In genomic region chr9:88173378-88173999, GRCh38 we compare ENCODE assay signal across 8 cellular contexts. TPM values are rescaled to one million over a fixed set of nuclear protein-coding genes. Genes with fewer than 3 reads are reported as not detected.
DNase-seq lines count a peak whose midpoint lies in the region; ATAC-seq and TF ChIP-seq lines count a peak whose summit lies in the region.

No MANE protein-coding gene starts in this region.

- BruUV-seq in Caco-2 (replicated peaks; lab: Mats Ljungman, UMichigan): no TSS peak

- WGBS in SK-N-SH (ENCODE audit: low lambda C conversion rate): 53% methylated on average over 10 of the region's 10 CpGs

- DNase-seq in Caco-2 (peak; percentile 56 to 57), HuH-7 (ENCODE audit: low spot score) (peak; percentile 38), SK-N-SH (peak; percentile 54), adipocyte (ENCODE audit: low read depth) (peak; percentile 61), iPS-NIHi7 (ENCODE audit: extremely low spot score) (peak; percentile 73)
- peak; percentile 32 to 45 for DNase-seq in stimulated activated CD8-positive, alpha-beta memory T cell treated with anti-CD3 and anti-CD28 coated beads, Interleukin-15, amount 100 ng/mL, for 48 hours (ENCODE audit: low read depth in 2 of 2)

- no peaks in the 10 kb centered on the region for H3K9me2 ChIP-seq in SK-N-SH

- peaks cover 10% of the 10 kb centered on the region for H3K9me3 Mint-ChIP-seq in Caco-2 (ENCODE audit: unreplicated experiment)

- ATAC-seq in GM18867 (IDR thresholded peaks at IDR 0.05; ENCODE audit: unreplicated experiment) (no peak), HG02571 (IDR thresholded peaks at IDR 0.05; ENCODE audit: unreplicated experiment) (no peak)

- no peaks in the 10 kb centered on the region for H3K36me3 Mint-ChIP-seq in Caco-2 (ENCODE audit: insufficient read depth, unreplicated experiment)

- no peaks in the 10 kb centered on the region for H3K9me3 ChIP-seq in Caco-2
- H3K9me3 ChIP-seq in SK-N-SH: peaks cover 2% of the 10 kb centered on the region; the same call in 1 of the 2 replicates
- peaks cover 15% of the 10 kb centered on the region for H3K9me3 ChIP-seq in adipocyte (ENCODE audit: control insufficient read depth, low read length)

- H3K4me1 ChIP-seq in Caco-2 (no peaks in the 10 kb centered on the region), SK-N-SH (ENCODE audit: control insufficient read depth in 1 of 2, insufficient read depth in 2 of 2, low read depth in 1 of 2, low read length in 1 of 2) (no peaks in the 10 kb centered on the region), adipocyte (ENCODE audit: control insufficient read depth, insufficient read depth, low read length) (no peaks in the 10 kb centered on the region)

- H3K27ac ChIP-seq in SK-N-SH (ENCODE audit: low read depth in 2 of 2, low read length in 1 of 2): no peak overlapping the region

- H3K4me1 Mint-ChIP-seq in Caco-2 (ENCODE audit: low read depth, unreplicated experiment): no peaks in the 10 kb centered on the region

- H3K27me3 ChIP-seq in Caco-2 (replicated peaks; ENCODE audit: control insufficient read depth, insufficient read depth, low read length) (no peaks in the 10 kb centered on the region), SK-N-SH (ENCODE audit: insufficient read depth) (no peaks in the 10 kb centered on the region), adipocyte (replicated peaks; ENCODE audit: control insufficient read depth, insufficient read depth, low read length) (peaks cover 18% of the 10 kb centered on the region)

- POLR2A ChIA-PET in Caco-2 (lab: Charles Lee): no interaction called here
- POLR2A ChIA-PET in SK-N-SH (lab: Yijun Ruan, JAX): no interaction called here

- H3K4me3 Mint-ChIP-seq in Caco-2 (ENCODE audit: unreplicated experiment): no peak overlapping the region

- H2AFZ ChIP-seq in SK-N-SH (ENCODE audit: low read depth): no peak overlapping the region

- TF ChIP-seq RAD21 in SK-N-SH (IDR thresholded peaks at IDR 0.05; ENCODE audit: low read length): peak; percentile 71

- H3K9ac ChIP-seq in SK-N-SH: no peak overlapping the region
- H3K9ac ChIP-seq in adipocyte (ENCODE audit: low read length): no peak overlapping the region

- CTCF ChIA-PET in Caco-2 (lab: Charles Lee): no interaction called here
- CTCF ChIA-PET in SK-N-SH (lab: Yijun Ruan, JAX): interaction anchor here (0.9 kb wide), 1 partner anchor 241 kb away, joined by 3 read pairs; no protein-coding TSS in a partner anchor

- H3F3A ChIP-seq in SK-N-SH (replicated peaks; ENCODE audit: insufficient read depth): no peaks in the 10 kb centered on the region

- H4K20me1 ChIP-seq in SK-N-SH (ENCODE audit: insufficient read depth): no peaks in the 10 kb centered on the region

- TF ChIP-seq CTCF in Caco-2 (IDR thresholded peaks at IDR 0.05; ENCODE audit: insufficient read depth in 1 of 2, low read depth in 1 of 2, low read length in 1 of 2, severe bottlenecking in 1 of 2, unreplicated experiment in 1 of 2) (peak; percentile 61 to 76), SK-N-SH (IDR thresholded peaks at IDR 0.05) (peak; percentile 76)

- no peak overlapping the region for H3K27ac Mint-ChIP-seq in Caco-2 (ENCODE audit: unreplicated experiment)

- H3K4me3 ChIP-seq in Caco-2 (ENCODE audit: low read depth, low read length) (no peak overlapping the region), SK-N-SH (ENCODE audit: low read depth in 2 of 2, low read length in 1 of 2) (no peak overlapping the region), adipocyte (ENCODE audit: low read length) (no peak overlapping the region)

- H3K79me2 ChIP-seq in SK-N-SH (ENCODE audit: insufficient read depth): no peaks in the 10 kb centered on the region

- no peak for TF ChIP-seq EP300 in SK-N-SH (IDR thresholded peaks at IDR 0.05; ENCODE audit: borderline replicate concordance in 1 of 2, low read depth in 1 of 2, low read length in 1 of 2)

- no peaks in the 10 kb centered on the region for H3K36me3 ChIP-seq in Caco-2 (ENCODE audit: control insufficient read depth, insufficient read depth, low read length)
- H3K36me3 ChIP-seq in SK-N-SH (replicated peaks in 1 of 2; ENCODE audit: control insufficient read depth in 1 of 2, insufficient read depth in 2 of 2, low read length in 1 of 2): no peaks in the 10 kb centered on the region
- no peaks in the 10 kb centered on the region for H3K36me3 ChIP-seq in adipocyte (ENCODE audit: control insufficient read depth, insufficient read depth, low read length, severe bottlenecking)

- intact Hi-C loops in Caco-2 (cut with micrococcal nuclease; ENCODE audit: unreplicated experiment): loop anchor here (5.0 kb wide), 2 partner anchors 214 to 404 kb away; partner anchors contain the start of gene SPIN1

- H3K27me3 Mint-ChIP-seq in Caco-2 (ENCODE audit: insufficient read depth, unreplicated experiment): no peaks in the 10 kb centered on the region

- H3K4me2 ChIP-seq in SK-N-SH: no peak overlapping the region

TF ChIP-seq in SK-N-SH, 30 proteins besides CTCF, POLR2A, EP300 and RAD21:
- TF ChIP-seq SMC3 (IDR thresholded peaks at IDR 0.05; ENCODE audit: low read depth, low read length) (peak; percentile 53), USF1 (IDR thresholded peaks at IDR 0.05; ENCODE audit: borderline replicate concordance, low read depth) (no peak)

RNA-seq across cellular contexts. Expression of gene SPATA31C2, which starts 35.2 kb away (rescaled TPM):
- not detected in 2 replicates for total RNA-seq in Caco-2 (2022)
- polyA plus RNA-seq in SK-N-SH (2012; rRNA removed): not detected in 2 replicates
- not detected in 2 replicates for polyA plus RNA-seq in SK-N-SH (2012; cell fraction: cytosol; rRNA removed)
- polyA plus RNA-seq in SK-N-SH (2012; cell fraction: nucleus; rRNA removed): not detected in 2 replicates
